ENCODE assay signal across 1 cellular context in genomic region chr1:223244366-223245103, GRCh38.
TF ChIP-seq lines count a peak whose summit lies in the region.

No MANE protein-coding gene starts in this region.

TF ChIP-seq in HEK293, 187 proteins besides CTCF, POLR2A, EP300 and RAD21 (continued from another document):
- TF ChIP-seq ZFP37 (tag by site-specific recombination; IDR thresholded peaks at IDR 0.05) (no peak; the same call in 1 of the 2 replicates), ZSCAN5A (tag by site-specific recombination; IDR thresholded peaks at IDR 0.05) (no peak), MYNN (tag by site-specific recombination; IDR thresholded peaks at IDR 0.05; ENCODE audit: borderline replicate concordance) (0 out of 2 replicates have a peak, but pooled peaks have one; percentile 30), ZIC2 (tag by site-specific recombination; IDR thresholded peaks at IDR 0.05) (peak; percentile 35; the same call in 1 of the 2 replicates), ZNF529 (tag by site-specific recombination; IDR thresholded peaks at IDR 0.05; ENCODE audit: insufficient replicate concordance) (peak; percentile 18), GFI1B (tag by site-specific recombination; IDR thresholded peaks at IDR 0.05) (0 out of 2 replicates have a peak, but pooled peaks have one; percentile 34), GLIS2 (tag by site-specific recombination; IDR thresholded peaks at IDR 0.05) (no peak), ZNF37A (tag by site-specific recombination; IDR thresholded peaks at IDR 0.05) (no peak), ELK4 (IDR thresholded peaks at IDR 0.05; ENCODE audit: borderline replicate concordance, low read depth, low read length) (no peak), ZNF266 (tag by site-specific recombination; IDR thresholded peaks at IDR 0.05; ENCODE audit: low read depth) (no peak), TSHZ1 (tag by site-specific recombination; IDR thresholded peaks at IDR 0.05; ENCODE audit: borderline replicate concordance) (no peak), ZNF335 (tag by site-specific recombination; conservative IDR thresholded peaks at IDR 0.05) (0 out of 2 replicates have a peak, but pooled peaks have one; percentile 15), REPIN1 (tag by site-specific recombination; IDR thresholded peaks at IDR 0.05; ENCODE audit: low read depth) (no peak), ZNF449 (tag by site-specific recombination; IDR thresholded peaks at IDR 0.05) (no peak), ZNF530 (tag by site-specific recombination; IDR thresholded peaks at IDR 0.05; ENCODE audit: low read depth) (no peak), ZNF350 (tag by site-specific recombination; IDR thresholded peaks at IDR 0.05) (no peak), AEBP2 (tag by site-specific recombination; IDR thresholded peaks at IDR 0.05; ENCODE audit: borderline replicate concordance) (no peak), ZNF211 (tag by site-specific recombination; IDR thresholded peaks at IDR 0.05; ENCODE audit: low read depth) (no peak), ZNF138 (tag by site-specific recombination; IDR thresholded peaks at IDR 0.05; ENCODE audit: borderline replicate concordance) (no peak), HOXC10 (CRISPR knock-in tag; IDR thresholded peaks at IDR 0.05) (no peak), ZNF510 (tag by site-specific recombination; IDR thresholded peaks at IDR 0.05; ENCODE audit: insufficient replicate concordance) (no peak), ZNF777 (tag by site-specific recombination; IDR thresholded peaks at IDR 0.05; ENCODE audit: borderline replicate concordance) (no peak), HIC1 (tag by site-specific recombination; IDR thresholded peaks at IDR 0.05) (no peak), SP2 (tag by site-specific recombination; IDR thresholded peaks at IDR 0.05) (no peak), ATF2 (tag by site-specific recombination; IDR thresholded peaks at IDR 0.05; ENCODE audit: low read depth) (no peak), ZNF248 (tag by site-specific recombination; IDR thresholded peaks at IDR 0.05) (no peak)
